In genomic region chr5:177132504-177133118, GRCh38 we compare ENCODE assay signal across 8 cellular contexts. TPM values are rescaled to one million over a fixed set of nuclear protein-coding genes. Genes with fewer than 3 reads are reported as not detected.
DNase-seq lines count a peak whose midpoint lies in the region; ATAC-seq and TF ChIP-seq lines count a peak whose summit lies in the region.

No MANE protein-coding gene starts in this region.

- peaks cover 59% of the 10 kb centered on the region for H3K4me1 ChIP-seq in CD4-positive, alpha-beta memory T cell (ENCODE audit: insufficient read depth, low read length)
- H3K4me1 ChIP-seq in fibroblast of lung (ENCODE audit: control insufficient read depth, extremely low read depth, insufficient read depth, low read length): peaks cover 13% of the 10 kb centered on the region

- POLR2A ChIA-PET in CD4-positive, alpha-beta memory T cell (lab: Charles Lee; ENCODE audit: partially characterized antibody): interaction anchor here (0.6 to 7.0 kb wide), 12 partner anchors 8 to 1021 kb away, joined by 3 to 68 read pairs (median 7); partner anchors contain the start of genes LMAN2, NHP2, PRELID1 and RAB24
- POLR2A ChIA-PET in activated CD4-positive, alpha-beta memory T cell treated with anti-CD3 and anti-CD28 coated beads, Interleukin-2, amount 10 ng/mL, durations not matched to agents 7 days and 5 days (lab: Charles Lee): interaction anchor here (0.6 to 3.5 kb wide), 13 partner anchors 8 to 323 kb away, joined by 3 to 23 read pairs (median 6); partner anchors contain the start of genes LMAN2, PRELID1 and RAB24

- H3K36me3 Mint-ChIP-seq in CD4-positive, alpha-beta memory T cell: peaks cover 11 to 30% of the 10 kb centered on the region in 2 donors
- peaks cover 27% of the 10 kb centered on the region for H3K36me3 Mint-ChIP-seq in activated CD4-positive, alpha-beta memory T cell treated with anti-CD3 and anti-CD28 coated beads, Interleukin-2, amount 10 ng/mL, durations not matched to agents 7 days and 5 days (ENCODE audit: low read depth)
- H3K36me3 Mint-ChIP-seq in neural crest cell (ENCODE audit: low read depth): peaks cover 11% of the 10 kb centered on the region

- peak in 3 of 5 donors; percentile 59 to 67 (median 65) for DNase-seq in CD4-positive, alpha-beta memory T cell
- DNase-seq in H7 (peak; percentile 91), fibroblast of lung (ENCODE audit: low read depth in 2 of 2) (peak; percentile 23 to 29), neural crest cell (ENCODE audit: low read depth, low spot score) (peak; percentile 34), kidney glomerular epithelial cell (lab: John Stamatoyannopoulos, UW) (no peak), SIG-M5 (lab: John Stamatoyannopoulos, UW) (no peak)
- no peak for DNase-seq in activated CD4-positive, alpha-beta memory T cell treated with anti-CD3 and anti-CD28 coated beads, Interleukin-2, amount 10 ng/mL, durations not matched to agents 7 days and 5 days

- peak overlapping the region; percentile 86 for H2AFZ ChIP-seq in fibroblast of lung (ENCODE audit: low read length)

- H3K27ac ChIP-seq in CD4-positive, alpha-beta memory T cell (ENCODE audit: low read depth, low read length): peak overlapping the region; percentile 66
- H3K27ac ChIP-seq in fibroblast of lung (ENCODE audit: insufficient read depth, low read length): peak overlapping the region; percentile 22

- H3K4me1 Mint-ChIP-seq in CD4-positive, alpha-beta memory T cell: peaks cover 39 to 73% (median 54%) of the 10 kb centered on the region in 4 donors
- peaks cover 56% of the 10 kb centered on the region for H3K4me1 Mint-ChIP-seq in activated CD4-positive, alpha-beta memory T cell treated with anti-CD3 and anti-CD28 coated beads, Interleukin-2, amount 10 ng/mL, durations not matched to agents 7 days and 5 days
- peaks cover 30% of the 10 kb centered on the region for H3K4me1 Mint-ChIP-seq in neural crest cell

- intact Hi-C loops in CD4-positive, alpha-beta memory T cell (cut with micrococcal nuclease): loop anchor here (1.0 to 5.0 kb wide), 3 partner anchors 18 to 325 kb away; partner anchors contain the start of genes PRELID1 and RAB24

- peak overlapping the region; percentile 47 for H3K9ac ChIP-seq in fibroblast of lung (ENCODE audit: insufficient read depth, low read length)

- no peaks in the 10 kb centered on the region for H3K27me3 Mint-ChIP-seq in CD4-positive, alpha-beta memory T cell
- no peaks in the 10 kb centered on the region for H3K27me3 Mint-ChIP-seq in activated CD4-positive, alpha-beta memory T cell treated with anti-CD3 and anti-CD28 coated beads, Interleukin-2, amount 10 ng/mL, durations not matched to agents 7 days and 5 days
- peaks cover 7% of the 10 kb centered on the region for H3K27me3 Mint-ChIP-seq in neural crest cell (ENCODE audit: low read depth)

- no peaks in the 10 kb centered on the region for H4K20me1 ChIP-seq in fibroblast of lung (ENCODE audit: control insufficient read depth, extremely low read depth, insufficient read depth, low read length)

- H3K9me3 Mint-ChIP-seq in CD4-positive, alpha-beta memory T cell: no peaks in the 10 kb centered on the region
- H3K9me3 Mint-ChIP-seq in activated CD4-positive, alpha-beta memory T cell treated with anti-CD3 and anti-CD28 coated beads, Interleukin-2, amount 10 ng/mL, durations not matched to agents 7 days and 5 days: no peaks in the 10 kb centered on the region
- no peaks in the 10 kb centered on the region for H3K9me3 Mint-ChIP-seq in neural crest cell

- H3K9me3 ChIP-seq in CD4-positive, alpha-beta memory T cell (ENCODE audit: control insufficient read depth in 1 of 2, low read length in 2 of 2): no peaks in the 10 kb centered on the region
- no peaks in the 10 kb centered on the region for H3K9me3 ChIP-seq in fibroblast of lung (ENCODE audit: control insufficient read depth, insufficient read depth, low read depth, low read length)

- CTCF ChIA-PET in CD4-positive, alpha-beta memory T cell (lab: Charles Lee; ENCODE audit: partially characterized antibody): interaction anchor here (9.8 kb wide), 1 partner anchor 20 kb away, joined by 80 read pairs; no protein-coding TSS in a partner anchor
- CTCF ChIA-PET in activated CD4-positive, alpha-beta memory T cell treated with anti-CD3 and anti-CD28 coated beads, Interleukin-2, amount 10 ng/mL, durations not matched to agents 7 days and 5 days (lab: Charles Lee): interaction anchor here (1.5 to 2.7 kb wide), 4 partner anchors 18 to 177 kb away, joined by 3 to 16 read pairs (median 10); no protein-coding TSS in a partner anchor

- TF ChIP-seq CTCF in fibroblast of lung (conservative IDR thresholded peaks at IDR 0.05 in 1 of 2, IDR thresholded peaks at IDR 0.05 in 1 of 2; ENCODE audit: low read depth in 1 of 2, low read length in 2 of 2) (no peak), neural crest cell (conservative IDR thresholded peaks at IDR 0.05) (no peak)

- no peaks in the 10 kb centered on the region for H3K27me3 ChIP-seq in CD4-positive, alpha-beta memory T cell (ENCODE audit: insufficient read depth, low read length)
- H3K27me3 ChIP-seq in H7 (ENCODE audit: control insufficient read depth, insufficient read depth, low read length): no peaks in the 10 kb centered on the region
- H3K27me3 ChIP-seq in fibroblast of lung (ENCODE audit: control insufficient read depth, insufficient read depth, low read length): no peaks in the 10 kb centered on the region

- no peak overlapping the region for H3K4me2 ChIP-seq in fibroblast of lung (ENCODE audit: extremely low read depth, insufficient read depth, low read length)

- peak overlapping the region in 6 of 8 donors; percentile 24 to 76 (median 58) for H3K4me3 Mint-ChIP-seq in CD4-positive, alpha-beta memory T cell
- H3K4me3 Mint-ChIP-seq in activated CD4-positive, alpha-beta memory T cell treated with anti-CD3 and anti-CD28 coated beads, Interleukin-2, amount 10 ng/mL, durations not matched to agents 7 days and 5 days: peak overlapping the region; percentile 89
- H3K4me3 Mint-ChIP-seq in neural crest cell: peak overlapping the region; percentile 34

- peak overlapping the region in 6 of 7 donors; percentile 29 to 85 (median 68) for H3K27ac Mint-ChIP-seq in CD4-positive, alpha-beta memory T cell
- H3K27ac Mint-ChIP-seq in activated CD4-positive, alpha-beta memory T cell treated with anti-CD3 and anti-CD28 coated beads, Interleukin-2, amount 10 ng/mL, durations not matched to agents 7 days and 5 days: peak overlapping the region; percentile 48
- no peak overlapping the region for H3K27ac Mint-ChIP-seq in neural crest cell (ENCODE audit: unreplicated experiment)

- H3K36me3 ChIP-seq in CD4-positive, alpha-beta memory T cell (ENCODE audit: insufficient read depth, low read length): peaks cover 4% of the 10 kb centered on the region
- H3K36me3 ChIP-seq in H7 (replicated peaks; ENCODE audit: control insufficient read depth, insufficient read depth, low read length) (peaks cover 16% of the 10 kb centered on the region), fibroblast of lung (ENCODE audit: control insufficient read depth, insufficient read depth, low read length) (peaks cover 6% of the 10 kb centered on the region)

- H3K4me3 ChIP-seq in CD4-positive, alpha-beta memory T cell (ENCODE audit: low read length in 2 of 2): peak overlapping the region in 1 of 2 donors; percentile 47
- H3K4me3 ChIP-seq in H7 (ENCODE audit: insufficient read depth, low read depth, low read length) (peak overlapping the region; percentile 85), fibroblast of lung (replicated peaks in 1 of 4; ENCODE audit: control extremely low read depth in 1 of 4, insufficient read depth in 1 of 4, low read depth in 3 of 4, low read length in 4 of 4) (no peak overlapping the region)

- no peak for ATAC-seq in HG02970 (IDR thresholded peaks at IDR 0.05; ENCODE audit: low FRiP score, unreplicated experiment)

- H3K79me2 ChIP-seq in fibroblast of lung (ENCODE audit: control insufficient read depth, insufficient read depth, low read length): peaks cover 28% of the 10 kb centered on the region

RNA-seq across cellular contexts. Expression of gene NSD1, which starts 1.0 kb away (rescaled TPM):
- 100 to 1,000 TPM; 116 to 122 TPM for total RNA-seq in CD4-positive, alpha-beta memory T cell
- polyA plus RNA-seq in CD4-positive, alpha-beta memory T cell: 10 to 100 TPM; 14.3 to 64.2 TPM
- 43.4 and 51.2 TPM in 2 replicates for total RNA-seq in H7 (2014; rRNA removed; shearing (Covaris generic))
- 10 to 100 TPM; 79.9 to 90.5 TPM for total RNA-seq in activated CD4-positive, alpha-beta memory T cell treated with anti-CD3 and anti-CD28 coated beads, Interleukin-2, amount 10 ng/mL, durations not matched to agents 7 days and 5 days
- total RNA-seq in fibroblast of lung (36.0 and 52.8 TPM in 2 replicates), neural crest cell (122 TPM in 2 replicates)
- polyA plus RNA-seq in fibroblast of lung: 16.5 and 19.3 TPM in 2 replicates
- polyA plus RNA-seq in fibroblast of lung (2012): 13.8 and 16.6 TPM in 2 replicates
- 47.8 and 58.7 TPM in 2 replicates for polyA minus RNA-seq in fibroblast of lung (ENCODE audit: low replicate concordance)

RNA-seq across cellular contexts. Expression of gene FGFR4, which starts 45.9 kb away (rescaled TPM):
- total RNA-seq in CD4-positive, alpha-beta memory T cell: 1 to 10 TPM; 2.2 to 3.0 TPM
- polyA plus RNA-seq in CD4-positive, alpha-beta memory T cell: not detected
- 105 and 110 TPM in 2 replicates for total RNA-seq in H7 (2014; rRNA removed; shearing (Covaris generic))
- total RNA-seq in activated CD4-positive, alpha-beta memory T cell treated with anti-CD3 and anti-CD28 coated beads, Interleukin-2, amount 10 ng/mL, durations not matched to agents 7 days and 5 days: under 1 TPM; 0.33 to 0.53 TPM
- 12.6 and 13.6 TPM in 2 replicates for total RNA-seq in fibroblast of lung
- polyA plus RNA-seq in fibroblast of lung: 5.6 and 28.4 TPM in 2 replicates
- polyA plus RNA-seq in fibroblast of lung (2012): 8.9 and 37.5 TPM in 2 replicates
- 12.7 and 60.0 TPM in 2 replicates for polyA minus RNA-seq in fibroblast of lung (ENCODE audit: low replicate concordance)
- 5.4 and 7.1 TPM in 2 replicates for total RNA-seq in neural crest cell

Comparison
In these comparisons a context has a peak if more than half of its experiments do, and no peak if none do; other contexts are left out.
1. DNase-seq: peak in CD4-positive, alpha-beta memory T cell (3 of 5), H7 (single experiment), fibroblast of lung (2 of 2) and neural crest cell (single experiment); none in activated CD4-positive, alpha-beta memory T cell treated with anti-CD3 and anti-CD28 coated beads, Interleukin-2, amount 10 ng/mL, durations not matched to agents 7 days and 5 days (single experiment), kidney glomerular epithelial cell (single experiment) and SIG-M5 (single experiment).
2. H3K4me3 Mint-ChIP-seq: peak in every context shown above with its lines; median percentile 89 in activated CD4-positive, alpha-beta memory T cell treated with anti-CD3 and anti-CD28 coated beads, Interleukin-2, amount 10 ng/mL, durations not matched to agents 7 days and 5 days; 58 in CD4-positive, alpha-beta memory T cell; 34 in neural crest cell.